8 cellular contexts compared by ENCODE assay signal in genomic region chr9:136488247-136489214, GRCh38. TPM values are rescaled to one million over a fixed set of nuclear protein-coding genes. Genes with fewer than 3 reads are reported as not detected.
DNase-seq lines count a peak whose midpoint lies in the region; ATAC-seq and TF ChIP-seq lines count a peak whose summit lies in the region.

No MANE protein-coding gene starts in this region.

- 22 to 33% methylated on average over 22 of the region's 22 CpGs for WGBS in sigmoid colon, 2 donors

- H3K9me3 ChIP-seq in sigmoid colon, result no peaks in the 10 kb centered on the region

- no peaks in the 10 kb centered on the region for H3K27me3 ChIP-seq in sigmoid colon

- peak; percentile 31 for DNase-seq in COR-L47 (lab: John Stamatoyannopoulos, UW)
- peak; percentile 62 for DNase-seq in KBM-7
- peak; percentile 50 to 71 (median 68) for DNase-seq in T-helper 1 cell
- peak; percentile 54 for DNase-seq in activated naive CD8-positive, alpha-beta T cell treated with anti-CD3 and anti-CD28 coated beads, Interleukin-2, amount 50 U/mL, for 16 hours (ENCODE audit: low read depth, low spot score)
- peak; percentile 84 for DNase-seq in left ventricle myocardium superior
- DNase-seq in sigmoid colon, result peak; percentile 85
- no peak for DNase-seq in pons (ENCODE audit: low spot score)

- H3K36me3 ChIP-seq in sigmoid colon, result no peaks in the 10 kb centered on the region

- intact Hi-C loops in left ventricle myocardium superior (cut with micrococcal nuclease), result no loop called here
- intact Hi-C loops in sigmoid colon (cut with DNase I), result loop anchor here (1.0 to 5.0 kb wide), 3 partner anchors 54 to 204 kb away; no protein-coding TSS in a partner anchor

- H3K27ac ChIP-seq in sigmoid colon, result no peak overlapping the region

- TF ChIP-seq CTCF in sigmoid colon (IDR thresholded peaks at IDR 0.05), result peak; percentile 92 to 99 (median 98)

- no peak for TF ChIP-seq POLR2A in sigmoid colon (IDR thresholded peaks at IDR 0.05)

- peak; percentile 28 for ATAC-seq in left ventricle myocardium superior
- no peak for ATAC-seq in GM21360 (IDR thresholded peaks at IDR 0.05; ENCODE audit: unreplicated experiment)

- no peak for TF ChIP-seq EP300 in sigmoid colon (IDR thresholded peaks at IDR 0.05)

- peaks cover 0 to 26% (median 18%) of the 10 kb centered on the region in 4 donors for H3K4me1 ChIP-seq in sigmoid colon

- in situ Hi-C loops in KBM-7 (cut with MboI; ENCODE audit: low pct_unique_long_range_greater_than_20kb, low sequenced_read_pairs), result no loop called here

- no peak overlapping the region for H3K4me3 ChIP-seq in sigmoid colon

RNA-seq across cellular contexts. Expression of gene SEC16A, which starts 5.7 kb away (rescaled TPM):
- total RNA-seq in left ventricle myocardium superior (23.2 TPM), sigmoid colon (10 to 100 TPM; 22.9 to 33.9 (median 30.2) TPM)
- 10 to 100 TPM; 22.8 to 57.0 (median 24.5) TPM for polyA plus RNA-seq in sigmoid colon

RNA-seq across cellular contexts. Expression of gene INPP5E, which starts 48.9 kb away (rescaled TPM):
- total RNA-seq in left ventricle myocardium superior, result 12.1 TPM
- total RNA-seq in sigmoid colon, result 10 to 100 TPM in 1 of 4 donors, 1 to 10 TPM in 3; 4.6 to 12.2 (median 6.6) TPM
- polyA plus RNA-seq in sigmoid colon, result 1 to 10 TPM; 1.8 to 7.5 (median 2.3) TPM

RNA-seq across cellular contexts. Expression of gene NOTCH1, which starts 57.3 kb away (rescaled TPM):
- total RNA-seq in left ventricle myocardium superior (15.4 TPM), sigmoid colon (10 to 100 TPM; 16.6 to 36.0 (median 31.8) TPM)
- 10 to 100 TPM in 1 of 3 donors, 1 to 10 TPM in 2; 1.8 to 30.8 (median 3.7) TPM for polyA plus RNA-seq in sigmoid colon
